In the genomic region with DNA sequence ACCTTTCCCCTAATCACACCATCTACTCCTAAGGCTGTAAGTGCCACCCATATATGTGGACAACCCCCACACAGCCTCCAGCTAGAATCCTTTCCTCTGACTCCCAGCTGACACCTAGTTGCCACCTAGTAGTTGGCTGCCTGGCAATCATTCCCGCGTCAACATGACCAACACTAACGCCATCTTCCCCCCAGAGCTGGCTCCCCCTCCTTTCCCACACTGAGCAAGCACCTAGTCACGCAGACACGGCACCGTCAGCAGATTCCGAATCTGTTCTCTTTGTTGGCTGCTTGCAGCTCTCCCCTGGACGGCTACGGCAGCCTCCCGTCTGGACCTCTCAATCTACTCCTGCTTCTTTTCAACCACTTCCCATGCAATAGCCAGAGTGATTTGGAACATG, we compare ENCODE assay signal across 13 cellular contexts. TPM values are rescaled to one million over a fixed set of nuclear protein-coding genes. Genes with fewer than 3 reads are reported as not detected.
DNase-seq lines count a peak whose midpoint lies in the region; ATAC-seq and TF ChIP-seq lines count a peak whose summit lies in the region.
"Had no signal": no experiment of that assay in that cellular context is flagged by ENCODE, and none has a peak within 500 bp of the region (broad histone marks: within the 10 kb centered on the region; RNA-seq: fewer than 3 reads in every experiment).

No MANE protein-coding gene starts in this region.

- no peak overlapping the region for H3K4me3 Mint-ChIP-seq in CD4-positive, alpha-beta memory T cell
- H3K4me3 Mint-ChIP-seq: neural crest cell; T-helper 1 cell treated with Interleukin-12 subunit alpha and Interleukin-12 subunit beta and Interleukin-4 antibody, amounts not matched to agents 30 μg/mL and 1 μg/mL, for 36 hours had no signal

- H3K27ac ChIP-seq in GM23248 (peak overlapping the region; percentile 84), PC-9 (no peak overlapping the region), parathyroid adenoma (no peak overlapping the region)
- no peak overlapping the region for H3K27ac ChIP-seq in CD4-positive, alpha-beta memory T cell (ENCODE audit: low read depth, low read length)

- H3F3A ChIP-seq in GM23248 (ENCODE audit: insufficient read depth): peaks cover 22% of the 10 kb centered on the region; the same call in 1 of the 2 replicates
- H3F3A ChIP-seq in PC-9 (ENCODE audit: insufficient read depth, low read depth): peaks cover 4% of the 10 kb centered on the region; the same call in 1 of the 2 replicates

- H3K4me3 ChIP-seq in GM23248: peak overlapping the region; percentile 38; the same call in 1 of the 2 replicates
- no peak overlapping the region for H3K4me3 ChIP-seq in PC-9
- H3K4me3 ChIP-seq in endocrine pancreas (ENCODE audit: control insufficient read depth, insufficient read depth, low read length): peak overlapping the region; percentile 22
- peak overlapping the region; percentile 30 for H3K4me3 ChIP-seq in parathyroid adenoma (ENCODE audit: low read depth, low read length)
- H3K4me3 ChIP-seq in CD4-positive, alpha-beta memory T cell (ENCODE audit: low read length in 2 of 2): no peak overlapping the region

- H3K36me3 Mint-ChIP-seq in CD4-positive, alpha-beta memory T cell: peaks cover 4% of the 10 kb centered on the region in 2 donors

- H3K27me3 Mint-ChIP-seq in CD4-positive, alpha-beta memory T cell: peaks cover 0 to 7% of the 10 kb centered on the region in 2 donors

- no peaks in the 10 kb centered on the region for H3K9me2 ChIP-seq in GM23248 (ENCODE audit: insufficient read depth)
- H3K9me2 ChIP-seq in PC-9 (ENCODE audit: insufficient read depth): no peaks in the 10 kb centered on the region

- CTCF ChIA-PET in PC-9 (lab: Charles Lee): interaction anchor here (0.5 kb wide), 1 partner anchor 28 kb away, joined by 9 read pairs; no protein-coding TSS in a partner anchor
- CTCF ChIA-PET in CD4-positive, alpha-beta memory T cell (lab: Charles Lee; ENCODE audit: partially characterized antibody): interaction anchor here (0.6 to 1.0 kb wide), 2 partner anchors 15 to 70 kb away, joined by 3 read pairs; no protein-coding TSS in a partner anchor

- H3K4me1 Mint-ChIP-seq in CD4-positive, alpha-beta memory T cell: peaks cover 11 to 28% (median 16%) of the 10 kb centered on the region in 4 donors

- POLR2A ChIA-PET in PC-9 (lab: Charles Lee; ENCODE audit: unreplicated experiment): no interaction called here
- POLR2A ChIA-PET in CD4-positive, alpha-beta memory T cell (lab: Charles Lee; ENCODE audit: partially characterized antibody): no interaction called here

- intact Hi-C loops in PC-9 (cut with micrococcal nuclease; ENCODE audit: unreplicated experiment): loop anchor here (2.0 to 5.0 kb wide), 2 partner anchors 308 to 384 kb away; no protein-coding TSS in a partner anchor
- intact Hi-C loops in CD4-positive, alpha-beta memory T cell (cut with micrococcal nuclease): loop anchor here (10.0 kb wide), 1 partner anchor 660 kb away; no protein-coding TSS in a partner anchor

- in situ Hi-C loops in GM23248 (cut with MboI): loop anchor here (25.0 kb wide), 1 partner anchor 303 kb away; no protein-coding TSS in a partner anchor

- no peak for ATAC-seq in GM19351 (IDR thresholded peaks at IDR 0.05; ENCODE audit: unreplicated experiment)

- no peaks in the 10 kb centered on the region for H3K36me3 ChIP-seq in GM23248 (ENCODE audit: low read depth)
- H3K36me3 ChIP-seq in PC-9 (ENCODE audit: low read depth): peaks cover 5% of the 10 kb centered on the region; the same call in 1 of the 2 replicates
- H3K36me3 ChIP-seq in endocrine pancreas (ENCODE audit: control insufficient read depth, insufficient read depth, low read length): no peaks in the 10 kb centered on the region
- H3K36me3 ChIP-seq in parathyroid adenoma (ENCODE audit: control insufficient read depth, insufficient read depth, low read length): no peaks in the 10 kb centered on the region
- no peaks in the 10 kb centered on the region for H3K36me3 ChIP-seq in CD4-positive, alpha-beta memory T cell (ENCODE audit: insufficient read depth, low read length)

- H3K4me1 ChIP-seq in GM23248 (ENCODE audit: insufficient read depth): peaks cover 10% of the 10 kb centered on the region
- H3K4me1 ChIP-seq in PC-9 (replicated peaks; ENCODE audit: insufficient read depth): 0 out of 2 replicates have a peak, but pooled peaks cover under 1% of the 10 kb centered on the region
- H3K4me1 ChIP-seq in endocrine pancreas (ENCODE audit: control insufficient read depth, insufficient read depth, low read length): no peaks in the 10 kb centered on the region
- H3K4me1 ChIP-seq in parathyroid adenoma: peaks cover 17% of the 10 kb centered on the region
- H3K4me1 ChIP-seq in CD4-positive, alpha-beta memory T cell (ENCODE audit: insufficient read depth, low read length): peaks cover 10% of the 10 kb centered on the region

- WGBS in GM23248 (ENCODE audit: low coverage in 1 of 2, low lambda C conversion rate in 2 of 2, missing lambda C conversion rate in 2 of 2), 2 experiments: 12 to 26% methylated on average over 10 of the region's 10 CpGs

- no peaks in the 10 kb centered on the region for H3K27me3 ChIP-seq in GM23248 (replicated peaks; ENCODE audit: insufficient read depth)
- H3K27me3 ChIP-seq in PC-9 (ENCODE audit: insufficient read depth, low read depth): no peaks in the 10 kb centered on the region
- no peaks in the 10 kb centered on the region for H3K27me3 ChIP-seq in endocrine pancreas (ENCODE audit: control insufficient read depth, insufficient read depth, low read length)
- no peaks in the 10 kb centered on the region for H3K27me3 ChIP-seq in parathyroid adenoma (ENCODE audit: control insufficient read depth, insufficient read depth, low read length)
- no peaks in the 10 kb centered on the region for H3K27me3 ChIP-seq in CD4-positive, alpha-beta memory T cell (ENCODE audit: insufficient read depth, low read length)

- BruUV-seq in PC-9 (replicated peaks; lab: Mats Ljungman, UMichigan): no TSS peak

- H4K20me1 ChIP-seq in GM23248 (ENCODE audit: insufficient read depth): no peaks in the 10 kb centered on the region
- H4K20me1 ChIP-seq in PC-9 (ENCODE audit: insufficient read depth): no peaks in the 10 kb centered on the region

- peak overlapping the region; percentile 14; the same call in 1 of the 2 replicates for H2AFZ ChIP-seq in GM23248
- no peak overlapping the region for H2AFZ ChIP-seq in PC-9
- H2AFZ ChIP-seq in parathyroid adenoma: peak overlapping the region; percentile 80

- H3K9me3 ChIP-seq in GM23248 (ENCODE audit: low read depth) (no peaks in the 10 kb centered on the region), PC-9 (ENCODE audit: insufficient read depth, low read depth) (no peaks in the 10 kb centered on the region), endocrine pancreas (ENCODE audit: control insufficient read depth, low read length) (no peaks in the 10 kb centered on the region), parathyroid adenoma (ENCODE audit: control insufficient read depth, low read length) (no peaks in the 10 kb centered on the region)
- no peaks in the 10 kb centered on the region for H3K9me3 ChIP-seq in CD4-positive, alpha-beta memory T cell (ENCODE audit: control insufficient read depth in 1 of 2, low read length in 2 of 2)

- no peaks in the 10 kb centered on the region for H3K9me3 Mint-ChIP-seq in CD4-positive, alpha-beta memory T cell
- H3K9me3 Mint-ChIP-seq: neural crest cell; T-helper 1 cell treated with Interleukin-12 subunit alpha and Interleukin-12 subunit beta and Interleukin-4 antibody, amounts not matched to agents 30 μg/mL and 1 μg/mL, for 36 hours had no signal

- TF ChIP-seq CTCF in PC-9 (conservative IDR thresholded peaks at IDR 0.05): no peak
- no peak for TF ChIP-seq CTCF in parathyroid adenoma (IDR thresholded peaks at IDR 0.05)

- no peak overlapping the region for H3K27ac Mint-ChIP-seq in CD4-positive, alpha-beta memory T cell
- H3K27ac Mint-ChIP-seq: T-helper 1 cell treated with Interleukin-12 subunit alpha and Interleukin-12 subunit beta and Interleukin-4 antibody, amounts not matched to agents 30 μg/mL and 1 μg/mL, for 36 hours had no signal

- H3K79me2 ChIP-seq in GM23248 (ENCODE audit: insufficient read depth) (no peaks in the 10 kb centered on the region), PC-9 (ENCODE audit: low read depth) (no peaks in the 10 kb centered on the region), parathyroid adenoma (no peaks in the 10 kb centered on the region)

- DNase-seq in GM23248 (peak; percentile 96), PC-9 (peak; percentile 20 to 36), mesenteric fat pad (ENCODE audit: low spot score) (no peak)
- DNase-seq in activated T-cell treated with anti-CD3 and anti-CD28 coated beads, Interleukin-2, amount 50 U/mL, for 1 hour: no peak
- DNase-seq in CD4-positive, alpha-beta memory T cell: no peak
- DNase-seq: activated T-cell treated with anti-CD3 and anti-CD28 coated beads for 4 hours; cortex of kidney; stimulated activated CD4-positive, alpha-beta T cell treated with anti-CD3 and anti-CD28 coated beads, Interleukin-2, amount 100 ng/mL, for 48 hours had no signal

- H3K9ac ChIP-seq in GM23248 (peak overlapping the region; percentile 75), endocrine pancreas (ENCODE audit: control insufficient read depth, insufficient read depth, low read length) (no peak overlapping the region), parathyroid adenoma (no peak overlapping the region)

- peak overlapping the region; percentile 69 for H3K4me2 ChIP-seq in GM23248 (ENCODE audit: unreplicated experiment)
- no peak overlapping the region for H3K4me2 ChIP-seq in PC-9
- H3K4me2 ChIP-seq in parathyroid adenoma (ENCODE audit: low read length): peak overlapping the region; percentile 62

RNA-seq across cellular contexts. Expression of gene UBR7, which starts 27.7 kb away (rescaled TPM):
- total RNA-seq in GM23248 (2014; rRNA removed; shearing (Covaris generic)): 28.7 and 42.9 TPM in 2 replicates
- 23.8 and 24.0 TPM in 2 replicates for polyA plus RNA-seq in GM23248 (2016; fragmentation: Nextera tagmentation; extraction: Ambion mirVana)
- total RNA-seq in PC-9 (2021) (9.3 and 14.3 TPM in 2 replicates), mesenteric fat pad (12.9 TPM)
- total RNA-seq in CD4-positive, alpha-beta memory T cell: 10 to 100 TPM; 17.5 to 17.8 TPM
- 10 to 100 TPM; 28.5 to 47.8 TPM for polyA plus RNA-seq in CD4-positive, alpha-beta memory T cell

RNA-seq across cellular contexts. Expression of gene GON7, which starts 27.9 kb away (rescaled TPM):
- 13.2 and 16.5 TPM in 2 replicates for total RNA-seq in GM23248 (2014; rRNA removed; shearing (Covaris generic))
- polyA plus RNA-seq in GM23248 (2016; fragmentation: Nextera tagmentation; extraction: Ambion mirVana): 18.3 and 19.0 TPM in 2 replicates
- total RNA-seq in PC-9 (2021) (6.4 and 9.3 TPM in 2 replicates), mesenteric fat pad (7.4 TPM)
- 10 to 100 TPM; 11.6 to 12.7 TPM for total RNA-seq in CD4-positive, alpha-beta memory T cell
- polyA plus RNA-seq in CD4-positive, alpha-beta memory T cell: 10 to 100 TPM; 23.0 to 28.8 TPM

RNA-seq across cellular contexts. Expression of gene LYSET, which starts 49.7 kb away (rescaled TPM):
- 6.2 and 7.7 TPM in 2 replicates for total RNA-seq in GM23248 (2014; rRNA removed; shearing (Covaris generic))
- polyA plus RNA-seq in GM23248 (2016; fragmentation: Nextera tagmentation; extraction: Ambion mirVana): 18.5 and 18.7 TPM in 2 replicates
- total RNA-seq in PC-9 (2021): 9.5 and 14.3 TPM in 2 replicates
- total RNA-seq in CD4-positive, alpha-beta memory T cell: 10 to 100 TPM; 20.2 to 24.0 TPM
- 10 to 100 TPM; 37.3 to 44.5 TPM for polyA plus RNA-seq in CD4-positive, alpha-beta memory T cell
- 24.1 TPM for total RNA-seq in mesenteric fat pad

RNA-seq across cellular contexts. Expression of gene MOAP1, which starts 50.1 kb away (rescaled TPM):
- total RNA-seq in GM23248 (2014; rRNA removed; shearing (Covaris generic)): 17.5 and 18.3 TPM in 2 replicates
- 9.8 and 11.8 TPM in 2 replicates for polyA plus RNA-seq in GM23248 (2016; fragmentation: Nextera tagmentation; extraction: Ambion mirVana)
- 9.2 and 9.3 TPM in 2 replicates for total RNA-seq in PC-9 (2021)
- 10 to 100 TPM; 39.0 to 39.9 TPM for total RNA-seq in CD4-positive, alpha-beta memory T cell
- polyA plus RNA-seq in CD4-positive, alpha-beta memory T cell: 100 to 1,000 TPM in 1 of 2 donors, 10 to 100 TPM in 1; 59.4 to 108 TPM
- total RNA-seq in mesenteric fat pad: 18.7 TPM

Comparison
In these comparisons a context has a peak if more than half of its experiments do, and no peak if none do; other contexts are left out.
1. DNase-seq: peak in GM23248 (single experiment) and PC-9 (2 of 2); none in activated T-cell treated with anti-CD3 and anti-CD28 coated beads, Interleukin-2, amount 50 U/mL, for 1 hour (single experiment), CD4-positive, alpha-beta memory T cell (0 of 5) and mesenteric fat pad (single experiment).
2. H3K4me3 ChIP-seq: peak in GM23248 (single experiment), endocrine pancreas (single experiment) and parathyroid adenoma (single experiment); none in PC-9 (single experiment) and CD4-positive, alpha-beta memory T cell (0 of 2).